In the genomic region with DNA sequence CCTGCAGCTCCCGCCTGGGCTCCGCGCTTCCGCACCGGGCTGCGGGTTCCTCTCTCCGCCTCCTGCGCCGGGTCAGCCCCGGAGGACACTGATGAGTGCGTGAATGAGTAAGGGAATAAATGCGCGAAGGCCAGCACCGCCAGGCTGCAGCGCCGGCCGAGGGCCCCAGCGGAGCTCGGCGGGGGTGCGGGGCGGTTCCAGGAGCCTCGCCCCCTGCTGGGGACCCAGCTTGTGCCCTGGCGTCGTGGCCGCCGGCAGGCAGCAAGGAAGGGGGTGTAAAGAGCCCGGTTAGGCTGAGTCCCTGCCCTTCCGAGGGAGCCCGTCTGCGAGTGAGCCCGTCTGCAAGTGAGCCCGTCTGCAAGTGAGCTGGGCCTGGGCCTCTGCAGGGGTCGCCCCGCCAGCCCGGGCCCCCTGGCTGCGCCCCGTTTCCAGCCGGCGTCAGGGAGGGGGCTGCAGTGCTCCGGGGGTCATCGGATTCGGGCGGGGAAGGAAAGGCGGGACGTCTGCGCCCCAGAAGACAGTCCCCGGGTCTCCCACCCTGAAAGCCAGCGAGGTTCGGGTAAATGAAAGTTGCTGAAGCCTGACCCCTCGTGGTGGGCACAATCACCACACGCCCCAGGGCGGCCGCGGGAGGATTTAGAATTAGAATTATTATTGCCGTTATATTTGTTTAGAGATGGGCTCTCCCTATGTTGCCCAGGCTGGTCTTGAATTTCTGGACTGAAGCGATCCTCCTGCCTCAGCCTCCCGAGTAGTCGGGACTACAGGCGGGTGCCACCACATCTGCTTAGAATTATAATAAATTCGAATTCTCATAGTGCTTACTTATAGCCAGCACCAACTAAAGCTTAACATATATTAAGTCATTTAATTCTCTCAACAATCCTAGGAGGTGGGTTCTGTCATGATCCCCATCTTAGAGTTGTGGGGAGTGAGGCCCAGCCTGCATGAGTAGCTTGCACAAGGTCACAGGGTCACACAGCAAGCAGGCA, we compare ENCODE assay signal across 8 cellular contexts. TPM values are rescaled to one million over a fixed set of nuclear protein-coding genes. Genes with fewer than 3 reads are reported as not detected.
A peak's percentile ranks its signal among the peaks of the same experiment; 100 is the strongest.
DNase-seq lines count a peak whose midpoint lies in the region; ATAC-seq and TF ChIP-seq lines count a peak whose summit lies in the region.

No MANE protein-coding gene starts in this region.

- no peaks in the 10 kb centered on the region for H3K36me3 ChIP-seq in CD8-positive, alpha-beta T cell (ENCODE audit: insufficient read depth, low read length)

- CTCF ChIA-PET in CD8-positive, alpha-beta T cell (lab: Charles Lee) = interaction anchor here (0.6 to 8.1 kb wide), 46 partner anchors 10 to 320 kb away, joined by 3 to 248 read pairs (median 5); a partner anchor contains a TSS

- POLR2A ChIA-PET in CD8-positive, alpha-beta T cell (lab: Charles Lee) = interaction anchor here (0.9 to 2.8 kb wide), 9 partner anchors 18 to 184 kb away, joined by 3 to 18 read pairs (median 6); a partner anchor contains a TSS

- ATAC-seq in CD8-positive, alpha-beta T cell = peak; percentile 90
- peak; percentile 76 for ATAC-seq in GM21723 (IDR thresholded peaks at IDR 0.05; ENCODE audit: unreplicated experiment)

- TF ChIP-seq CTCF in CD8-positive, alpha-beta T cell (IDR thresholded peaks at IDR 0.05) = peak; percentile 65
- TF ChIP-seq CTCF in chondrocyte (IDR thresholded peaks at IDR 0.05) = peak; percentile 94

- H3K9me3 Mint-ChIP-seq in CD8-positive, alpha-beta T cell = no peaks in the 10 kb centered on the region
- no peaks in the 10 kb centered on the region for H3K9me3 Mint-ChIP-seq in chondrocyte (ENCODE audit: low read depth)

- H3K27me3 Mint-ChIP-seq in CD8-positive, alpha-beta T cell (ENCODE audit: low read depth) = peaks cover 7% of the 10 kb centered on the region
- H3K27me3 Mint-ChIP-seq in chondrocyte (ENCODE audit: low read depth) = peaks cover 7% of the 10 kb centered on the region

- peak; percentile 63 to 90 (median 78) for DNase-seq in CD8-positive, alpha-beta T cell
- DNase-seq in NCI-H1092 (lab: John Stamatoyannopoulos, UW) = peak; percentile 33
- DNase-seq in activated CD4-positive, alpha-beta T cell treated with anti-CD3 and anti-CD28 coated beads for 24 hours (ENCODE audit: low read depth in 2 of 2) = peak; percentile 65 to 70
- DNase-seq in chondrocyte (ENCODE audit: low spot score) = no peak
- peak; percentile 67 to 75 for DNase-seq in stimulated activated CD4-positive, alpha-beta T cell treated with anti-CD3 and anti-CD28 coated beads, Interleukin-1b, Interleukin-23, amount 100 ng/mL, for 4 hours (ENCODE audit: low read depth in 2 of 2)
- no peak for DNase-seq in NK-92 (lab: John Stamatoyannopoulos, UW; ENCODE audit: unreplicated experiment)

- H3K27me3 ChIP-seq in CD8-positive, alpha-beta T cell (ENCODE audit: insufficient read depth, low read length) = no peaks in the 10 kb centered on the region
- H3K27me3 ChIP-seq in layer of hippocampus (ENCODE audit: control insufficient read depth, insufficient read depth, low read length) = peaks cover 3% of the 10 kb centered on the region

- H3K27ac ChIP-seq in CD8-positive, alpha-beta T cell (ENCODE audit: low read depth, low read length) = peak overlapping the region; percentile 40
- peak overlapping the region; percentile 30 for H3K27ac ChIP-seq in layer of hippocampus (ENCODE audit: low read depth, low read length)

- H3K36me3 Mint-ChIP-seq in CD8-positive, alpha-beta T cell = no peaks in the 10 kb centered on the region
- H3K36me3 Mint-ChIP-seq in chondrocyte (ENCODE audit: low read depth) = no peaks in the 10 kb centered on the region

- intact Hi-C loops in CD8-positive, alpha-beta T cell (cut with DNase I, micrococcal nuclease) = loop anchor here (1.0 to 2.0 kb wide), 9 partner anchors 18 to 138 kb away; a partner anchor contains a TSS

- H3K4me1 ChIP-seq in CD8-positive, alpha-beta T cell (ENCODE audit: insufficient read depth, low read length) = peaks cover 3% of the 10 kb centered on the region

- peak overlapping the region; percentile 86 for H3K4me3 Mint-ChIP-seq in CD8-positive, alpha-beta T cell
- H3K4me3 Mint-ChIP-seq in chondrocyte (ENCODE audit: unreplicated experiment) = peak overlapping the region; percentile 50

- H3K4me1 Mint-ChIP-seq in CD8-positive, alpha-beta T cell (ENCODE audit: low read depth) = peaks cover 8% of the 10 kb centered on the region
- H3K4me1 Mint-ChIP-seq in chondrocyte (ENCODE audit: low read depth) = peaks cover 4% of the 10 kb centered on the region

- peak overlapping the region; percentile 74 for H3K4me3 ChIP-seq in CD8-positive, alpha-beta T cell (ENCODE audit: low read depth, low read length)

- no peaks in the 10 kb centered on the region for H3K9me3 ChIP-seq in CD8-positive, alpha-beta T cell (ENCODE audit: low read length)

- H3K27ac Mint-ChIP-seq in CD8-positive, alpha-beta T cell = peak overlapping the region; percentile 85
- H3K27ac Mint-ChIP-seq in chondrocyte (ENCODE audit: unreplicated experiment) = no peak overlapping the region

RNA-seq across cellular contexts. Expression of a gene that starts 8.6 kb away (rescaled TPM):
- not detected for total RNA-seq in CD8-positive, alpha-beta T cell
- total RNA-seq in chondrocyte = not detected in 3 replicates

RNA-seq across cellular contexts. Expression of a gene that starts 38.7 kb away (rescaled TPM):
- 1 to 10 TPM; 5.7 to 6.5 TPM for total RNA-seq in CD8-positive, alpha-beta T cell
- total RNA-seq in chondrocyte = not detected in 3 replicates

Comparison
In these comparisons a context has a peak if more than half of its experiments do, and no peak if none do; other contexts are left out.
1. DNase-seq: peak in CD8-positive, alpha-beta T cell (7 of 7), NCI-H1092 (single experiment), activated CD4-positive, alpha-beta T cell treated with anti-CD3 and anti-CD28 coated beads for 24 hours (2 of 2) and stimulated activated CD4-positive, alpha-beta T cell treated with anti-CD3 and anti-CD28 coated beads, Interleukin-1b, Interleukin-23, amount 100 ng/mL, for 4 hours (2 of 2); none in chondrocyte (single experiment) and NK-92 (single experiment).